ENCODE assay signal across 12 cellular contexts in genomic region chr22:45975266-45976161, GRCh38. TPM values are rescaled to one million over a fixed set of nuclear protein-coding genes. Genes with fewer than 3 reads are reported as not detected.
DNase-seq lines count a peak whose midpoint lies in the region; ATAC-seq and TF ChIP-seq lines count a peak whose summit lies in the region.
"Had no signal": no experiment of that assay in that cellular context is flagged by ENCODE, and none has a peak within 500 bp of the region (broad histone marks: within the 10 kb centered on the region; RNA-seq: fewer than 3 reads in every experiment).

No MANE protein-coding gene starts in this region.

- H3K4me3 Mint-ChIP-seq in activated T-helper 1 cell treated with anti-CD3 and anti-CD28 coated beads, Interleukin-12 subunit alpha, Interleukin-12 subunit beta, Interleukin-2, Interleukin-4 antibody, amounts not matched to agents 30 ng/mL and 10 ng/mL and 1 ng/mL, durations not matched to agents 14 hours and 24 hours and 36 hours: no peak overlapping the region
- H3K4me3 Mint-ChIP-seq: activated naive CD8-positive, alpha-beta T cell treated with anti-CD3 and anti-CD28 coated beads, Interleukin-2, amount 10 ng/mL, durations not matched to agents 7 days and 5 days had no signal

- no peak overlapping the region for H3K27ac Mint-ChIP-seq in activated T-helper 1 cell treated with anti-CD3 and anti-CD28 coated beads, Interleukin-12 subunit alpha, Interleukin-12 subunit beta, Interleukin-2, Interleukin-4 antibody, amounts not matched to agents 30 ng/mL and 10 ng/mL and 1 ng/mL, durations not matched to agents 14 hours and 24 hours and 36 hours
- H3K27ac Mint-ChIP-seq: activated naive CD8-positive, alpha-beta T cell treated with anti-CD3 and anti-CD28 coated beads, Interleukin-2, amount 10 ng/mL, durations not matched to agents 7 days and 5 days had no signal

- no peaks in the 10 kb centered on the region for H3K9me2 ChIP-seq in SK-N-SH

- no peaks in the 10 kb centered on the region for H3K9me3 Mint-ChIP-seq in activated T-helper 1 cell treated with anti-CD3 and anti-CD28 coated beads, Interleukin-12 subunit alpha, Interleukin-12 subunit beta, Interleukin-2, Interleukin-4 antibody, amounts not matched to agents 30 ng/mL and 10 ng/mL and 1 ng/mL, durations not matched to agents 14 hours and 24 hours and 36 hours
- H3K9me3 Mint-ChIP-seq: activated naive CD8-positive, alpha-beta T cell treated with anti-CD3 and anti-CD28 coated beads, Interleukin-2, amount 10 ng/mL, durations not matched to agents 7 days and 5 days had no signal

- DNase-seq in SK-N-SH (peak; percentile 45), iPS DF 6.9 (ENCODE audit: low read depth, low spot score) (no peak), anterior cingulate cortex (lab: John Stamatoyannopoulos, UW) (no peak), NCI-H1092 treated with DMSO at 0.1 percent for 48 hours (lab: John Stamatoyannopoulos, UW) (no peak)
- no peak for DNase-seq in activated T-helper 1 cell treated with anti-CD3 and anti-CD28 coated beads, Interleukin-12 subunit alpha, Interleukin-12 subunit beta, Interleukin-2, Interleukin-4 antibody, amounts not matched to agents 30 ng/mL and 10 ng/mL and 1 ng/mL, durations not matched to agents 14 hours and 24 hours and 36 hours (ENCODE audit: low spot score)
- DNase-seq: activated naive CD8-positive, alpha-beta T cell treated with anti-CD3 and anti-CD28 coated beads, Interleukin-2, amount 10 ng/mL, durations not matched to agents 7 days and 5 days; spleen; stimulated activated naive CD4-positive, alpha-beta T cell had no signal

- intact Hi-C loops in activated T-helper 1 cell treated with anti-CD3 and anti-CD28 coated beads, Interleukin-12 subunit alpha, Interleukin-12 subunit beta, Interleukin-2, Interleukin-4 antibody, amounts not matched to agents 30 ng/mL and 10 ng/mL and 1 ng/mL, durations not matched to agents 14 hours and 24 hours and 36 hours (cut with micrococcal nuclease): no loop called here

- no peak for TF ChIP-seq EP300 in SK-N-SH (IDR thresholded peaks at IDR 0.05; ENCODE audit: borderline replicate concordance in 1 of 2, low read depth in 1 of 2, low read length in 1 of 2)

- no peaks in the 10 kb centered on the region for H3K9me3 ChIP-seq in SK-N-SH
- peaks cover 3% of the 10 kb centered on the region; the same call in 1 of the 2 replicates for H3K9me3 ChIP-seq in iPS DF 6.9 (ENCODE audit: control insufficient read depth, insufficient read depth, low read length)
- H3K9me3 ChIP-seq in thymus (ENCODE audit: control insufficient read depth): no peaks in the 10 kb centered on the region
- H3K9me3 ChIP-seq: spleen had no signal

- POLR2A ChIA-PET in SK-N-SH (lab: Yijun Ruan, JAX): no interaction called here

- H3K36me3 ChIP-seq in SK-N-SH (replicated peaks in 1 of 2; ENCODE audit: control insufficient read depth in 1 of 2, insufficient read depth in 2 of 2, low read length in 1 of 2) (no peaks in the 10 kb centered on the region), iPS DF 6.9 (ENCODE audit: control insufficient read depth, insufficient read depth, low read length) (no peaks in the 10 kb centered on the region), thymus (ENCODE audit: control insufficient read depth, insufficient read depth) (no peaks in the 10 kb centered on the region)
- H3K36me3 ChIP-seq: spleen had no signal

- H3K4me1 ChIP-seq in SK-N-SH (ENCODE audit: control insufficient read depth in 1 of 2, insufficient read depth in 2 of 2, low read depth in 1 of 2, low read length in 1 of 2) (peaks cover 0 to 10% of the 10 kb centered on the region in 2 experiments; a peak in 1 of 4 replicates), iPS DF 6.9 (ENCODE audit: control insufficient read depth, insufficient read depth, low read length) (peaks cover 10% of the 10 kb centered on the region), thymus (ENCODE audit: control insufficient read depth, insufficient read depth, low read length) (peaks cover 11% of the 10 kb centered on the region)

- H4K20me1 ChIP-seq in SK-N-SH (ENCODE audit: insufficient read depth): peaks cover 13% of the 10 kb centered on the region; the same call in 1 of the 2 replicates

- H2AFZ ChIP-seq in SK-N-SH (ENCODE audit: low read depth): no peak overlapping the region

- H3K4me2 ChIP-seq in SK-N-SH: no peak overlapping the region

- H3K27me3 ChIP-seq in SK-N-SH (ENCODE audit: insufficient read depth) (peaks cover 63% of the 10 kb centered on the region), iPS DF 6.9 (ENCODE audit: control insufficient read depth, insufficient read depth, low read length) (peaks cover 66% of the 10 kb centered on the region), thymus (ENCODE audit: control insufficient read depth, insufficient read depth) (peaks cover 79% of the 10 kb centered on the region)

- H3K36me3 Mint-ChIP-seq in activated T-helper 1 cell treated with anti-CD3 and anti-CD28 coated beads, Interleukin-12 subunit alpha, Interleukin-12 subunit beta, Interleukin-2, Interleukin-4 antibody, amounts not matched to agents 30 ng/mL and 10 ng/mL and 1 ng/mL, durations not matched to agents 14 hours and 24 hours and 36 hours (ENCODE audit: low read depth): no peaks in the 10 kb centered on the region
- H3K36me3 Mint-ChIP-seq: activated naive CD8-positive, alpha-beta T cell treated with anti-CD3 and anti-CD28 coated beads, Interleukin-2, amount 10 ng/mL, durations not matched to agents 7 days and 5 days had no signal

- H3K4me1 Mint-ChIP-seq in activated T-helper 1 cell treated with anti-CD3 and anti-CD28 coated beads, Interleukin-12 subunit alpha, Interleukin-12 subunit beta, Interleukin-2, Interleukin-4 antibody, amounts not matched to agents 30 ng/mL and 10 ng/mL and 1 ng/mL, durations not matched to agents 14 hours and 24 hours and 36 hours (ENCODE audit: low read depth): no peaks in the 10 kb centered on the region

- H3K27ac ChIP-seq in SK-N-SH (ENCODE audit: low read depth in 2 of 2, low read length in 1 of 2) (no peak overlapping the region), VCaP (peak overlapping the region; percentile 40; the same call in 1 of the 2 replicates), iPS DF 6.9 (ENCODE audit: low read length) (no peak overlapping the region), thymus (ENCODE audit: low read depth) (no peak overlapping the region)
- H3K27ac ChIP-seq: spleen had no signal

- H3K9ac ChIP-seq in SK-N-SH: no peak overlapping the region

- TF ChIP-seq CTCF in SK-N-SH (IDR thresholded peaks at IDR 0.05) (no peak), VCaP (conservative IDR thresholded peaks at IDR 0.05) (no peak)

- H3K79me2 ChIP-seq in SK-N-SH (ENCODE audit: insufficient read depth): no peaks in the 10 kb centered on the region

- no peak for ATAC-seq in SK-N-SH treated with all-trans-retinoic acid at 6 μM for 48 hours

- peaks cover 40% of the 10 kb centered on the region for H3K27me3 Mint-ChIP-seq in activated T-helper 1 cell treated with anti-CD3 and anti-CD28 coated beads, Interleukin-12 subunit alpha, Interleukin-12 subunit beta, Interleukin-2, Interleukin-4 antibody, amounts not matched to agents 30 ng/mL and 10 ng/mL and 1 ng/mL, durations not matched to agents 14 hours and 24 hours and 36 hours (ENCODE audit: insufficient read depth)

- H3F3A ChIP-seq in SK-N-SH (replicated peaks; ENCODE audit: insufficient read depth): no peaks in the 10 kb centered on the region

- CTCF ChIA-PET in SK-N-SH (lab: Yijun Ruan, JAX): interaction anchor here (0.6 to 6.3 kb wide), 9 partner anchors 8 to 1911 kb away, joined by 3 to 36 read pairs (median 3); no protein-coding TSS in a partner anchor

- no peak for TF ChIP-seq RAD21 in SK-N-SH (IDR thresholded peaks at IDR 0.05; ENCODE audit: low read length)

- 5% methylated on average over 7 of the region's 79 CpGs for WGBS in SK-N-SH (ENCODE audit: low lambda C conversion rate)
- WGBS in iPS DF 6.9 (ENCODE audit: insufficient coverage, insufficient read length): no CpG with 5 or more reads among the region's 79 CpGs
- 6% methylated on average over 79 of the region's 79 CpGs for WGBS in thymus

- H3K4me3 ChIP-seq in SK-N-SH (ENCODE audit: low read depth in 2 of 2, low read length in 1 of 2): no peak overlapping the region
- H3K4me3 ChIP-seq in iPS DF 6.9 (ENCODE audit: low read length): peak overlapping the region; percentile 8; the same call in 1 of the 2 replicates
- peak overlapping the region; percentile 19 for H3K4me3 ChIP-seq in thymus (ENCODE audit: low read length)

TF ChIP-seq in SK-N-SH, 30 proteins besides CTCF, POLR2A, EP300 and RAD21:
- TF ChIP-seq RXRA (IDR thresholded peaks at IDR 0.05; ENCODE audit: borderline replicate concordance, low read depth) (no peak), EZH2phosphoT487 (IDR thresholded peaks at IDR 0.05; ENCODE audit: borderline replicate concordance, low read depth) (peak; percentile 91; the same call in 1 of the 2 replicates)
TF ChIP-seq in SK-N-SH: peak in this region for 1.

TF ChIP-seq in SK-N-SH treated with all-trans-retinoic acid at 6 μM for 48 hours, 23 proteins besides CTCF, POLR2A, EP300 and RAD21:
- TF ChIP-seq BACH2 (CRISPR knock-in tag; IDR thresholded peaks at IDR 0.05; ENCODE audit: borderline replicate concordance) (no peak), ISL1 (CRISPR knock-in tag; IDR thresholded peaks at IDR 0.05) (no peak), TOX (CRISPR knock-in tag; IDR thresholded peaks at IDR 0.05; ENCODE audit: borderline replicate concordance) (no peak), SNAI2 (CRISPR knock-in tag; IDR thresholded peaks at IDR 0.05) (no peak), ARNTL (CRISPR knock-in tag; IDR thresholded peaks at IDR 0.05; ENCODE audit: borderline replicate concordance, low read depth) (no peak), ESRRG (CRISPR knock-in tag; IDR thresholded peaks at IDR 0.05) (no peak), ZNF8 (CRISPR knock-in tag; IDR thresholded peaks at IDR 0.05) (no peak), GLIS3 (CRISPR knock-in tag; IDR thresholded peaks at IDR 0.05) (no peak), ZFP3 (CRISPR knock-in tag; IDR thresholded peaks at IDR 0.05) (no peak)
TF ChIP-seq in SK-N-SH treated with all-trans-retinoic acid at 6 μM for 48 hours: peak in this region for 0.

RNA-seq across cellular contexts. Expression of gene WNT7B, which starts 1.4 kb away (rescaled TPM):
- 0.13 TPM in 1 of 2 replicates, not detected in the other for polyA plus RNA-seq in SK-N-SH (2012; rRNA removed)
- 0.01 and 0.20 TPM in 2 replicates for polyA plus RNA-seq in SK-N-SH (2012; cell fraction: cytosol; rRNA removed)
- polyA plus RNA-seq in SK-N-SH (2012; cell fraction: nucleus; rRNA removed): 0.08 TPM in 2 replicates
- polyA plus RNA-seq in thymus: 0.96 TPM
- not detected in 2 replicates for total RNA-seq in activated T-helper 1 cell treated with anti-CD3 and anti-CD28 coated beads, Interleukin-12 subunit alpha, Interleukin-12 subunit beta, Interleukin-2, Interleukin-4 antibody, amounts not matched to agents 30 ng/mL and 10 ng/mL and 1 ng/mL, durations not matched to agents 14 hours and 24 hours and 36 hours
- total RNA-seq: activated naive CD8-positive, alpha-beta T cell treated with anti-CD3 and anti-CD28 coated beads, Interleukin-2, amount 10 ng/mL, durations not matched to agents 7 days and 5 days; mesenteric fat pad; spleen had no signal
- polyA plus RNA-seq: spleen had no signal

Comparison
In these comparisons a context has a peak if more than half of its experiments do, and no peak if none do; other contexts are left out.
1. H3K4me3 ChIP-seq: peak in iPS DF 6.9 (single experiment) and thymus (single experiment); none in SK-N-SH (0 of 2).